ENCODE assay signal across 27 cellular contexts in the genomic region with DNA sequence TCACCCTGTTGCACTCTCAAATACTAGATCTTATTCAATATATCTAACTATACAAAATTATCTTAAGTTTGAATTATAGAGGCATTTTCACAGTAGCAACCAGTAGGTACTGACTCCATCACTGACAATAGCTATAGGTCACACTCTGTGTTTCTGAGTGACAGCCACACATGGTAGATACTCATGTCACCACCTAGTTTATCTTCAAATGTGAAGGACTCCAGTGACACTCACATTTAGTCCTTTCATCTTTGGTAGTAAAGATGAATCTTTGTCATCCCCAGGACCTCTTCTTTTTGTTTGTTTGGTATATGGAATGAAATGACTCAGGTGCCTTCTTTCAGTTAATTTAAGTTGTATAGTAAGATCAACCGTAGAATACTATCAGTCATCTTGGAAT.
DNase-seq lines count a peak whose midpoint lies in the region; ATAC-seq, FAIRE-seq and TF ChIP-seq lines count a peak whose summit lies in the region.
"Had no signal": no experiment of that assay in that cellular context is flagged by ENCODE, and none has a peak within 500 bp of the region (broad histone marks: within the 10 kb centered on the region; RNA-seq: fewer than 3 reads in every experiment).

No MANE protein-coding gene starts in this region.

- CTCF ChIA-PET in GM12878 (lab: Yijun Ruan, JAX) = interaction anchor here (1.7 kb wide), 1 partner anchor 277 kb away, joined by 4 read pairs; no protein-coding TSS in a partner anchor

- SMC1A ChIA-PET in GM12878 (lab: Charles Lee; ENCODE audit: uncharacterized antibody, unreplicated experiment) = interaction anchor here (1.6 kb wide), 1 partner anchor 47 kb away, joined by 3 read pairs; no protein-coding TSS in a partner anchor

- H3K9me3 Mint-ChIP-seq in activated naive CD4-positive, alpha-beta T cell treated with anti-CD3 and anti-CD28 coated beads, Interleukin-2, amount 50 U/mL, for 72 hours = peaks cover 3 to 4% of the 10 kb centered on the region in 2 donors
- peaks cover 13% of the 10 kb centered on the region for H3K9me3 Mint-ChIP-seq in T-helper 1 cell treated with Interleukin-12 subunit alpha and Interleukin-12 subunit beta and Interleukin-4 antibody, amounts not matched to agents 30 μg/mL and 1 μg/mL, for 36 hours
- H3K9me3 Mint-ChIP-seq in stimulated activated naive CD8-positive, alpha-beta T cell treated with anti-CD3 and anti-CD28 coated beads, Interleukin-15, amount 100 ng/mL, for 72 hours = no peaks in the 10 kb centered on the region
- H3K9me3 Mint-ChIP-seq: stimulated activated memory B cell treated with anti-CD40 and anti-IgM and Interleukin-4, amounts not matched to agents 10 μg/mL and 1 μg/mL and 100 μg/mL, for 72 hours had no signal

- RAD21 ChIA-PET in GM12878 (lab: Charles Lee; ENCODE audit: unreplicated experiment) = no interaction called here

- ATAC-seq in activated naive CD4-positive, alpha-beta T cell treated with anti-CD3 and anti-CD28 coated beads, Interleukin-2, amount 50 U/mL, for 72 hours = peak; percentile 51 to 74
- no peak for ATAC-seq in GM12878
- peak; percentile 80 for ATAC-seq in stimulated activated naive CD8-positive, alpha-beta T cell treated with anti-CD3 and anti-CD28 coated beads, Interleukin-15, amount 100 ng/mL, for 72 hours
- no peak for ATAC-seq in GM18502 (IDR thresholded peaks at IDR 0.05; ENCODE audit: poor library complexity, unreplicated experiment)
- ATAC-seq: body of pancreas; gastroesophageal sphincter; HepG2; left colon; right lobe of liver; stimulated activated memory B cell treated with anti-CD40 and anti-IgM and Interleukin-4, amounts not matched to agents 10 μg/mL and 1 μg/mL and 100 μg/mL, for 72 hours had no signal

- no peak overlapping the region for H3K4me3 ChIP-seq in GM12878
- H3K4me3 ChIP-seq: adrenal gland, body of pancreas, gastroesophageal sphincter, right lobe of liver, SK-N-MC, testis had no signal

- TF ChIP-seq EP300 in GM12878 (IDR thresholded peaks at IDR 0.05; ENCODE audit: borderline replicate concordance in 1 of 2, control insufficient read depth in 1 of 2, low read depth in 2 of 2, low read length in 2 of 2) = no peak

- no peaks in the 10 kb centered on the region for H3K27me3 ChIP-seq in GM12878 (replicated peaks in 1 of 2; ENCODE audit: control insufficient read depth in 2 of 2, insufficient read depth in 2 of 2, low read length in 1 of 2)
- H3K27me3 ChIP-seq: adrenal gland, body of pancreas, gastroesophageal sphincter, right lobe of liver, testis had no signal

- POLR2A ChIA-PET in GM12878 (lab: Charles Lee) = no interaction called here

- no peaks in the 10 kb centered on the region for H3K27me3 Mint-ChIP-seq in T-helper 1 cell treated with Interleukin-12 subunit alpha and Interleukin-12 subunit beta and Interleukin-4 antibody, amounts not matched to agents 30 μg/mL and 1 μg/mL, for 36 hours (ENCODE audit: low read depth)
- no peaks in the 10 kb centered on the region for H3K27me3 Mint-ChIP-seq in stimulated activated naive CD8-positive, alpha-beta T cell treated with anti-CD3 and anti-CD28 coated beads, Interleukin-15, amount 100 ng/mL, for 72 hours
- H3K27me3 Mint-ChIP-seq: stimulated activated memory B cell treated with anti-CD40 and anti-IgM and Interleukin-4, amounts not matched to agents 10 μg/mL and 1 μg/mL and 100 μg/mL, for 72 hours had no signal

- no peak overlapping the region for H3K4me2 ChIP-seq in GM12878 (ENCODE audit: control insufficient read depth, insufficient read depth)

- BruUV-seq in GM12878 (replicated peaks; lab: Mats Ljungman, UMichigan) = no TSS peak

- H3K4me1 Mint-ChIP-seq in T-helper 1 cell treated with Interleukin-12 subunit alpha and Interleukin-12 subunit beta and Interleukin-4 antibody, amounts not matched to agents 30 μg/mL and 1 μg/mL, for 36 hours (ENCODE audit: low read depth) = peaks cover 75% of the 10 kb centered on the region
- peaks cover 79% of the 10 kb centered on the region for H3K4me1 Mint-ChIP-seq in stimulated activated naive CD8-positive, alpha-beta T cell treated with anti-CD3 and anti-CD28 coated beads, Interleukin-15, amount 100 ng/mL, for 72 hours

- TF ChIP-seq CTCF in GM12878 (IDR thresholded peaks at IDR 0.05 in 2 of 3, conservative IDR thresholded peaks at IDR 0.05 in 1 of 3; ENCODE audit: control insufficient read depth in 2 of 3, extremely low read depth in 1 of 3, insufficient read depth in 1 of 3, low read depth in 3 of 3, low read length in 3 of 3) = no peak

- H3K79me2 ChIP-seq in GM12878 (ENCODE audit: control insufficient read depth, insufficient read depth, low read length) = no peaks in the 10 kb centered on the region

- no peak for FAIRE-seq in GM12878 (lab: Jason Lieb, UNC)
- FAIRE-seq: endothelial cell of umbilical vein, GM19239, H54, HepG2, urothelium cell line had no signal

- H3K27ac Mint-ChIP-seq in activated naive CD4-positive, alpha-beta T cell treated with anti-CD3 and anti-CD28 coated beads, Interleukin-2, amount 50 U/mL, for 72 hours = peak overlapping the region in 1 of 2 donors; percentile 31
- peak overlapping the region; percentile 92 for H3K27ac Mint-ChIP-seq in T-helper 1 cell treated with Interleukin-12 subunit alpha and Interleukin-12 subunit beta and Interleukin-4 antibody, amounts not matched to agents 30 μg/mL and 1 μg/mL, for 36 hours
- H3K27ac Mint-ChIP-seq in stimulated activated naive CD8-positive, alpha-beta T cell treated with anti-CD3 and anti-CD28 coated beads, Interleukin-15, amount 100 ng/mL, for 72 hours = peak overlapping the region in 1 of 2 donors; percentile 37
- H3K27ac Mint-ChIP-seq: stimulated activated memory B cell treated with anti-CD40 and anti-IgM and Interleukin-4, amounts not matched to agents 10 μg/mL and 1 μg/mL and 100 μg/mL, for 72 hours had no signal

- no peak for DNase-seq in activated naive CD4-positive, alpha-beta T cell treated with anti-CD3 and anti-CD28 coated beads, Interleukin-2, amount 50 U/mL, for 72 hours (ENCODE audit: low spot score in 2 of 2)
- DNase-seq in activated naive CD4-positive, alpha-beta T cell (lab: John Stamatoyannopoulos, UW) = no peak
- no peak for DNase-seq in GM12878 (ENCODE audit: low read depth, low spot score)
- DNase-seq in stimulated activated naive CD8-positive, alpha-beta T cell treated with anti-CD3 and anti-CD28 coated beads, Interleukin-15, amount 100 ng/mL, for 72 hours = peak in 1 of 2 donors; percentile 25
- DNase-seq in globus pallidus (ENCODE audit: low spot score) = no peak
- DNase-seq: adrenal gland; body of pancreas; hippocampal formation; left colon; mammary epithelial cell; posterior cingulate gyrus; right lobe of liver; RPMI8226; stimulated activated CD4-positive, alpha-beta T cell treated with anti-CD3 and anti-CD28 coated beads, Interleukin-4, amount 100 ng/mL, for 1 hour; testis; WERI-Rb-1 had no signal

- H3K36me3 ChIP-seq in GM12878 (ENCODE audit: control insufficient read depth in 2 of 2, insufficient read depth in 2 of 2, low read length in 1 of 2) = peaks cover 1 to 3% of the 10 kb centered on the region in 2 experiments; a peak in 3 of 4 replicates
- H3K36me3 ChIP-seq: adrenal gland, WERI-Rb-1 had no signal

- H2AFZ ChIP-seq in GM12878 (ENCODE audit: control insufficient read depth, low read depth, low read length) = no peak overlapping the region

- H3K9me3 ChIP-seq in GM12878 (replicated peaks; ENCODE audit: control insufficient read depth, insufficient read depth, low read length) = no peaks in the 10 kb centered on the region
- H3K9me3 ChIP-seq: adrenal gland, body of pancreas, gastroesophageal sphincter, right lobe of liver, testis had no signal

- H3K4me3 Mint-ChIP-seq in T-helper 1 cell treated with Interleukin-12 subunit alpha and Interleukin-12 subunit beta and Interleukin-4 antibody, amounts not matched to agents 30 μg/mL and 1 μg/mL, for 36 hours = no peak overlapping the region
- peak overlapping the region in 1 of 2 donors; percentile 43 for H3K4me3 Mint-ChIP-seq in stimulated activated naive CD8-positive, alpha-beta T cell treated with anti-CD3 and anti-CD28 coated beads, Interleukin-15, amount 100 ng/mL, for 72 hours
- H3K4me3 Mint-ChIP-seq: stimulated activated memory B cell treated with anti-CD40 and anti-IgM and Interleukin-4, amounts not matched to agents 10 μg/mL and 1 μg/mL and 100 μg/mL, for 72 hours had no signal

- H4K20me1 ChIP-seq in GM12878 (ENCODE audit: control insufficient read depth, insufficient read depth) = no peaks in the 10 kb centered on the region

- no peak overlapping the region for H3K27ac ChIP-seq in GM12878 (ENCODE audit: control insufficient read depth, insufficient read depth)
- H3K27ac ChIP-seq: adrenal gland, body of pancreas, C4-2B, gastroesophageal sphincter, right lobe of liver, SK-N-MC, testis, WERI-Rb-1 had no signal

- in situ Hi-C loops in GM12878 (cut with MboI) = no loop called here

- intact Hi-C loops in GM12878 (cut with micrococcal nuclease; ENCODE audit: unreplicated experiment) = no loop called here

- no peak overlapping the region for H3K9ac ChIP-seq in GM12878 (ENCODE audit: control insufficient read depth, insufficient read depth, low read length)

- no peak for TF ChIP-seq RAD21 in GM12878 (IDR thresholded peaks at IDR 0.05; ENCODE audit: insufficient read depth, low read depth, low read length)

- H3K4me1 ChIP-seq in GM12878 (ENCODE audit: control insufficient read depth, insufficient read depth, low read length) = peaks cover 24% of the 10 kb centered on the region
- H3K4me1 ChIP-seq: adrenal gland, body of pancreas, gastroesophageal sphincter, right lobe of liver, testis had no signal

- 0% methylated on average over 1 of the region's 1 CpG for WGBS in GM12878 (ENCODE audit: insufficient coverage, insufficient replicate concordance, low lambda C conversion rate, missing lambda C conversion rate)

- TF ChIP-seq POLR2A in GM12878 (IDR thresholded peaks at IDR 0.05; ENCODE audit: low read depth, low read length) = no peak

- H3K36me3 Mint-ChIP-seq in activated naive CD4-positive, alpha-beta T cell treated with anti-CD3 and anti-CD28 coated beads, Interleukin-2, amount 50 U/mL, for 72 hours = peaks cover 25 to 40% of the 10 kb centered on the region in 2 donors
- peaks cover 44% of the 10 kb centered on the region for H3K36me3 Mint-ChIP-seq in T-helper 1 cell treated with Interleukin-12 subunit alpha and Interleukin-12 subunit beta and Interleukin-4 antibody, amounts not matched to agents 30 μg/mL and 1 μg/mL, for 36 hours (ENCODE audit: low read depth)

TF ChIP-seq in GM12878, 131 proteins besides CTCF, POLR2A, EP300 and RAD21:
- TF ChIP-seq, protein P1, sequence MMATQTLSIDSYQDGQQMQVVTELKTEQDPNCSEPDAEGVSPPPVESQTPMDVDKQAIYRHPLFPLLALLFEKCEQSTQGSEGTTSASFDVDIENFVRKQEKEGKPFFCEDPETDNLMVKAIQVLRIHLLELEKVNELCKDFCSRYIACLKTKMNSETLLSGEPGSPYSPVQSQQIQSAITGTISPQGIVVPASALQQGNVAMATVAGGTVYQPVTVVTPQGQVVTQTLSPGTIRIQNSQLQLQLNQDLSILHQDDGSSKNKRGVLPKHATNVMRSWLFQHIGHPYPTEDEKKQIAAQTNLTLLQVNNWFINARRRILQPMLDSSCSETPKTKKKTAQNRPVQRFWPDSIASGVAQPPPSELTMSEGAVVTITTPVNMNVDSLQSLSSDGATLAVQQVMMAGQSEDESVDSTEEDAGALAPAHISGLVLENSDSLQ (IDR thresholded peaks at IDR 0.05) = peak; percentile 71
- TF ChIP-seq POLR2AphosphoS2 (IDR thresholded peaks at IDR 0.05; ENCODE audit: low read depth, low read length) = no peak

Comparison
In these comparisons a context has a peak if more than half of its experiments do, and no peak if none do; other contexts are left out.
1. ATAC-seq: peak in activated naive CD4-positive, alpha-beta T cell treated with anti-CD3 and anti-CD28 coated beads, Interleukin-2, amount 50 U/mL, for 72 hours (2 of 2) and stimulated activated naive CD8-positive, alpha-beta T cell treated with anti-CD3 and anti-CD28 coated beads, Interleukin-15, amount 100 ng/mL, for 72 hours (single experiment); none in GM12878 (single experiment) and GM18502 (single experiment).